Comparison of ENCODE assay signal across 12 cellular contexts in the genomic region with DNA sequence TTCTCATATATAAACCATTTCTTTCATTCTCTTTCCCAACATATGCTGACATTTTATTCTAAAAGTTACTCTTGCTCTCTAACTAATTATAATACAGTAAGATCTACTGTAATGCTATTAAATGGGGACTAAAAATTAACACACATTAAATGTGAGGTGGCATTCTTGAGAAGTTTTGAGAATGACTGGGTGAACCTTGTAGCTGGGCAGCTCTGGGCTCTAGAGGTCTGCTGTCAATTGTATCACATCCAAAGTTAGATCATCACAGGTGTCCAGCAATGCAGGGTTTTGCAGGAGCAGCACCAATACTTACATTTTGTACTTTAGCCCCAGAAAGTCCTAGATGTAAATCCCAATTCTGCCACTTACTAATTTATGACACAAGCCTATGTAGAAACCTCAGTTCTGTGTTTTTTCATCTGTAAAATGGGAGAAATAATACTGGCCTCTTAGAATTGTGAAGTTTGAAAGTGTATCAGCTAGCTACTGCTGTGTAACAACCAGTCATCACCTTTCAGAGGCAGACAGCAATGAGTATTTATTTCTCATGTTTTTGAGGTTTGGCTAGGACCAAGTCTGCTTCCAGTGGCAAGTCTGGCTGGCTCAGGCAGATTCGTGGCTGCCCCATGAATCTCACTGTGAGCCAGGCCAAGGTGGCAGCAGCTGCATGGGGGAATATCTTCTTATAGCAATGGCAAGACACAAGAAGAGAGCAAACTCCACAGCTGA.
"Had no signal": no experiment of that assay in that cellular context is flagged by ENCODE, and none has a peak within 500 bp of the region (broad histone marks: within the 10 kb centered on the region; RNA-seq: fewer than 3 reads in every experiment).

No MANE protein-coding gene starts in this region.

- H3K36me3 Mint-ChIP-seq: activated naive CD8-positive, alpha-beta T cell treated with anti-CD3 and anti-CD28 coated beads, Interleukin-2, amount 10 ng/mL, durations not matched to agents 7 days and 5 days; natural killer cell treated with Interleukin-12 subunit alpha and Interleukin-12 subunit beta and Interleukin-15 and Interleukin-18, amount 100 ng/mL, for 72 hours had no signal

- H3K27me3 Mint-ChIP-seq: activated CD4-positive, alpha-beta memory T cell treated with anti-CD3 and anti-CD28 coated beads, Interleukin-2, amount 10 ng/mL, durations not matched to agents 7 days and 5 days; activated naive CD8-positive, alpha-beta T cell treated with anti-CD3 and anti-CD28 coated beads, Interleukin-2, amount 10 ng/mL, durations not matched to agents 7 days and 5 days had no signal

- DNase-seq: activated CD4-positive, alpha-beta memory T cell treated with anti-CD3 and anti-CD28 coated beads, Interleukin-2, amount 10 ng/mL, durations not matched to agents 7 days and 5 days; activated CD8-positive, alpha-beta memory T cell treated with anti-CD3 and anti-CD28 coated beads, Interleukin-2, amount 50 U/mL, for 4 hours; activated naive CD8-positive, alpha-beta T cell treated with anti-CD3 and anti-CD28 coated beads, Interleukin-2, amount 10 ng/mL, durations not matched to agents 7 days and 5 days; activated T-cell treated with anti-CD3 and anti-CD28 coated beads, Interleukin-2, amount 50 U/mL, for 72 hours; anterior cingulate cortex; mucosa of descending colon; stimulated activated CD4-positive, alpha-beta T cell treated with anti-CD3 and anti-CD28 coated beads, Interleukin-4, amount 100 ng/mL, for 4 hours; stomach had no signal

- H3K27ac Mint-ChIP-seq: activated CD4-positive, alpha-beta memory T cell treated with anti-CD3 and anti-CD28 coated beads, Interleukin-2, amount 10 ng/mL, durations not matched to agents 7 days and 5 days; activated CD4-positive, alpha-beta T cell treated with anti-CD3 and anti-CD28 coated beads for 36 hours; activated naive CD8-positive, alpha-beta T cell treated with anti-CD3 and anti-CD28 coated beads, Interleukin-2, amount 10 ng/mL, durations not matched to agents 7 days and 5 days; activated T-cell treated with anti-CD3 and anti-CD28 coated beads, Interleukin-2, amount 50 U/mL, for 72 hours; natural killer cell treated with Interleukin-12 subunit alpha and Interleukin-12 subunit beta and Interleukin-15 and Interleukin-18, amount 100 ng/mL, for 72 hours had no signal

- H3K4me3 Mint-ChIP-seq: activated CD4-positive, alpha-beta memory T cell treated with anti-CD3 and anti-CD28 coated beads, Interleukin-2, amount 10 ng/mL, durations not matched to agents 7 days and 5 days; activated CD4-positive, alpha-beta T cell treated with anti-CD3 and anti-CD28 coated beads for 36 hours; activated naive CD8-positive, alpha-beta T cell treated with anti-CD3 and anti-CD28 coated beads, Interleukin-2, amount 10 ng/mL, durations not matched to agents 7 days and 5 days; activated T-cell treated with anti-CD3 and anti-CD28 coated beads, Interleukin-2, amount 50 U/mL, for 72 hours; natural killer cell treated with Interleukin-12 subunit alpha and Interleukin-12 subunit beta and Interleukin-15 and Interleukin-18, amount 100 ng/mL, for 72 hours had no signal

- ATAC-seq: activated CD4-positive, alpha-beta T cell treated with anti-CD3 and anti-CD28 coated beads for 36 hours; activated T-cell treated with anti-CD3 and anti-CD28 coated beads, Interleukin-2, amount 50 U/mL, for 72 hours; mucosa of descending colon; natural killer cell treated with Interleukin-12 subunit alpha and Interleukin-12 subunit beta and Interleukin-15 and Interleukin-18, amount 100 ng/mL, for 72 hours had no signal

- H3K4me3 ChIP-seq: esophagus muscularis mucosa, mucosa of descending colon, stomach had no signal

- H3K9me3 Mint-ChIP-seq: activated CD4-positive, alpha-beta memory T cell treated with anti-CD3 and anti-CD28 coated beads, Interleukin-2, amount 10 ng/mL, durations not matched to agents 7 days and 5 days; natural killer cell treated with Interleukin-12 subunit alpha and Interleukin-12 subunit beta and Interleukin-15 and Interleukin-18, amount 100 ng/mL, for 72 hours had no signal

- FAIRE-seq: endometrium had no signal

- H3K4me1 ChIP-seq: stomach had no signal

- H3K36me3 ChIP-seq: esophagus muscularis mucosa, stomach had no signal

- H3K27ac ChIP-seq: esophagus muscularis mucosa, stomach had no signal

- H3K4me1 Mint-ChIP-seq: activated CD4-positive, alpha-beta memory T cell treated with anti-CD3 and anti-CD28 coated beads, Interleukin-2, amount 10 ng/mL, durations not matched to agents 7 days and 5 days; activated CD4-positive, alpha-beta T cell treated with anti-CD3 and anti-CD28 coated beads for 36 hours; activated naive CD8-positive, alpha-beta T cell treated with anti-CD3 and anti-CD28 coated beads, Interleukin-2, amount 10 ng/mL, durations not matched to agents 7 days and 5 days had no signal

- H3K9me3 ChIP-seq: mucosa of descending colon had no signal
